In genomic region chr9:89314955-89315354, GRCh38 we compare ENCODE assay signal across 2 cellular contexts.
TF ChIP-seq lines count a peak whose summit lies in the region.

No MANE protein-coding gene starts in this region.

TF ChIP-seq in HepG2, 621 proteins besides CTCF, POLR2A, EP300 and RAD21:
- no peak for TF ChIP-seq SMAD3 (CRISPR knock-in tag; IDR thresholded peaks at IDR 0.05)
- no peak for TF ChIP-seq ZNF558 (CRISPR knock-in tag; IDR thresholded peaks at IDR 0.05; ENCODE audit: borderline replicate concordance)
- no peak for TF ChIP-seq ZNF282 (IDR thresholded peaks at IDR 0.05; ENCODE audit: partially characterized antibody)
- TF ChIP-seq ZNF292 (CRISPR knock-in tag; IDR thresholded peaks at IDR 0.05; ENCODE audit: borderline replicate concordance, low read depth), result no peak

TF ChIP-seq in endothelial cell of umbilical vein, 7 proteins besides CTCF, POLR2A, EP300 and RAD21:
- no peak for TF ChIP-seq EZH2 (IDR thresholded peaks at IDR 0.05; ENCODE audit: borderline replicate concordance, low read depth, low read length, severe bottlenecking)
- no peak for TF ChIP-seq POLR2AphosphoS5 (IDR thresholded peaks at IDR 0.05; ENCODE audit: insufficient read depth, low read depth, low read length)
- TF ChIP-seq MYC (IDR thresholded peaks at IDR 0.05; ENCODE audit: low read depth, low read length), result no peak
- TF ChIP-seq JUN (IDR thresholded peaks at IDR 0.05; ENCODE audit: borderline replicate concordance, insufficient read depth, insufficient read length, low read depth), result no peak
- no peak for TF ChIP-seq MAX (IDR thresholded peaks at IDR 0.05; ENCODE audit: insufficient read depth, insufficient read length)
- TF ChIP-seq GATA2 (IDR thresholded peaks at IDR 0.05; ENCODE audit: insufficient read depth, insufficient read length, low read depth, low read length), result no peak
- no peak for TF ChIP-seq FOS (IDR thresholded peaks at IDR 0.05; ENCODE audit: borderline replicate concordance, insufficient read depth, low read length)
